ENCODE assay signal across 29 cellular contexts in the genomic region with DNA sequence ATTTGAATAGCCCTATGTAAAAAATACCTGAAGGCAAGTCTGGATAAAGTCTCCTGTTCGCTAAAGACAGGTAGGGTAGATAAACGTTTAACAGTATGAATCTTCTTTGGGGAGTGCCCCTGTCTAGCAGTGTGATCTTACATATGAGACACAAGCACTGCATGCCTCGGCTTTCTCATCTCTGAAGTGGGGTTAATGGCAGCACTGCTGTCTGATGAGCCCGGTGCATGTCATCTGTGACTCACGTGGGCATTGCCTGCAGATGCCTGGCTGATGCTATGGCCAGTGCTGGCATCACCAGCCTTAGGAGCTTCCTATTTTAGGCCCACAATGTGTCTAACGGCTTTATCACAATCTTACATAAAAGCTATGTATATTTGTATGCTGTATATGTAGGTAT. TPM values are rescaled to one million over a fixed set of nuclear protein-coding genes. Genes with fewer than 3 reads are reported as not detected.
"Had no signal": no experiment of that assay in that cellular context is flagged by ENCODE, and none has a peak within 500 bp of the region (broad histone marks: within the 10 kb centered on the region; RNA-seq: fewer than 3 reads in every experiment).

No MANE protein-coding gene starts in this region.

- H3K27ac ChIP-seq: ovary, parathyroid adenoma, psoas muscle, right lobe of liver, sigmoid colon, stomach, thoracic aorta, thyroid gland, transverse colon, upper lobe of right lung, uterus had no signal

- H3K4me1 ChIP-seq: parathyroid adenoma, psoas muscle, right lobe of liver, sigmoid colon, stomach, thyroid gland, transverse colon, upper lobe of right lung, uterus had no signal

- H3K9me3 ChIP-seq: ovary, psoas muscle, right lobe of liver, sigmoid colon, stomach, thoracic aorta, thyroid gland, transverse colon, upper lobe of right lung, uterus had no signal

- H3K27me3 ChIP-seq: ovary, right lobe of liver, sigmoid colon, thyroid gland, transverse colon, upper lobe of right lung, uterus had no signal

- DNase-seq: naive B cell; naive thymus-derived CD8-positive, alpha-beta T cell; nephron progenitor cell; occipital lobe; ovary; posterior cingulate gyrus; psoas muscle; right cardiac atrium; right lobe of liver; sigmoid colon; small intestine; stimulated activated CD4-positive, alpha-beta T cell treated with anti-CD3 and anti-CD28 coated beads, Interleukin-15, amount 100 ng/mL, for 24 hours; stimulated activated CD4-positive, alpha-beta T cell treated with anti-CD3 and anti-CD28 coated beads, Interleukin-2, amount 100 ng/mL, for 24 hours; stimulated activated CD4-positive, alpha-beta T cell treated with anti-CD3 and anti-CD28 coated beads, Interleukin-2, amount 100 ng/mL, for 48 hours; stimulated activated CD4-positive, alpha-beta T cell treated with anti-CD3 and anti-CD28 coated beads, Interleukin-4, amount 100 ng/mL, for 24 hours; stimulated activated naive B cell treated with anti-CD40 and anti-IgM and Interleukin-4, amounts not matched to agents 10 μg/mL and 1 μg/mL and 100 μg/mL, for 72 hours; stimulated activated naive CD4-positive, alpha-beta T cell treated with Interleukin-2 at 50 U/mL for 16 hours; stomach; thyroid gland; transverse colon; upper lobe of right lung; uterus had no signal

- H3K36me3 ChIP-seq: ovary, right lobe of liver, sigmoid colon, stomach, thoracic aorta, thyroid gland, transverse colon, upper lobe of right lung, uterus had no signal

- H3K4me3 ChIP-seq: ovary, psoas muscle, right lobe of liver, sigmoid colon, stomach, thoracic aorta, thyroid gland, transverse colon, upper lobe of right lung, uterus had no signal

- H2AFZ ChIP-seq: parathyroid adenoma had no signal

- ATAC-seq: naive thymus-derived CD8-positive, alpha-beta T cell; natural killer cell treated with Interleukin-12 subunit alpha and Interleukin-12 subunit beta and Interleukin-15 and Interleukin-18, amount 100 ng/mL, for 72 hours; psoas muscle; right cardiac atrium; right lobe of liver; stimulated activated effector memory CD8-positive, alpha-beta T cell treated with anti-CD3 and anti-CD28 coated beads, Interleukin-12 subunit alpha, Interleukin-12 subunit beta, amount 100 ng/mL, for 72 hours; stimulated activated naive B cell treated with anti-CD40 and anti-IgM and Interleukin-4, amounts not matched to agents 10 μg/mL and 1 μg/mL and 100 μg/mL, for 72 hours; upper lobe of right lung had no signal

- H3K79me2 ChIP-seq: parathyroid adenoma had no signal

RNA-seq across cellular contexts. Expression of a gene that starts 50.1 kb away (rescaled TPM):
- total RNA-seq: naive thymus-derived CD8-positive, alpha-beta T cell; natural killer cell treated with Interleukin-12 subunit alpha and Interleukin-12 subunit beta and Interleukin-15 and Interleukin-18, amount 100 ng/mL, for 72 hours; neural crest cell; renal cortical epithelial cell; skeletal muscle tissue had no signal
- polyA plus RNA-seq: naive thymus-derived CD8-positive, alpha-beta T cell; ovary had no signal
